In the genomic region with DNA sequence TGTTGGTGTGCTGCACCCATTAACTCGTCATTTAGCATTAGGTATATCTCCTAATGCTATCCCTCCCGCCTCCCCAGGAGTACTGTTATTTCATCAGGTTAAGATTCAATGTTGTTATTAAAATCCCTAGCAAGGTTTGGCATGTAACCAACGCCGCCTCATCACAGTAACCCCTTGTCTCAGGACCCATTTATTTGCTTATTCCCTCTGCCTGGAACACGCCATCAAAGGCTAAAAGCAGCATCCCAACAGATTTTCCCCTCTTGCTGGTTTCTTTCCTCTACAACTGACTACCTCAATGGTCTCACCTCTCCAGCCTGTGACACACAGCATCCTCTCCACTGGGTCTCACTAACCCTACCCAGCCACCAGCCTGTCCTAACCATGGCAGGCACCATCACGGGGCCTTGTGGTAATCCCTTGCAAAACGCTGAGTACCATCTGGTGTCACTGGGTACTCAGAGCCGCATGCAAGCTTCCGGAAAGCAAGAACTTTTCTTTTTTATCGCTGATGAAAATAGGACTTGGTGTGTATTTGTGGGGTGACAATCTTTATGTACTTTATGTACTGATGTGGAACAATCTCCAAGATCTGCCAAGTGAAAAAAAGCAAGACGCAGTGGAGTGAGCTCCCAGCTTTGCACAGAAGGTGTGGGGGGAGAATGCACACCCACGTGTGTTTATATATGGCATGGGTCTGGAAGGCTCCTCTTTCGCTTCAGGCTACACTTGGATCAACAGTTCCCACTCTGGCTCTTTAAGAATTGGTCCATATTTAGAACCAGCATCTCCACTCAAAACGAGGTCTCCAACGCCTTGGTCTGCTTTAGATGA, we compare ENCODE assay signal across 14 cellular contexts. TPM values are rescaled to one million over a fixed set of nuclear protein-coding genes. Genes with fewer than 3 reads are reported as not detected.
DNase-seq lines count a peak whose midpoint lies in the region; ATAC-seq and TF ChIP-seq lines count a peak whose summit lies in the region.
"Had no signal": no experiment of that assay in that cellular context is flagged by ENCODE, and none has a peak within 500 bp of the region (broad histone marks: within the 10 kb centered on the region; RNA-seq: fewer than 3 reads in every experiment).

No MANE protein-coding gene starts in this region.

- H4K91ac ChIP-seq in neuronal stem cell (ENCODE audit: low read depth, low read length, poor library complexity), result no peak overlapping the region

- no CpG with 5 or more reads among the region's 15 CpGs for WGBS in neuronal stem cell (ENCODE audit: extremely low coverage in 2 of 2, insufficient read length in 2 of 2, insufficient replicate concordance in 1 of 2), 2 donors

- H3K36me3 ChIP-seq in HEK293 (ENCODE audit: control insufficient read depth in 2 of 2, insufficient read depth in 1 of 2, low read length in 2 of 2) (peaks cover 29 to 54% of the 10 kb centered on the region in 2 experiments), neuronal stem cell (replicated peaks in 1 of 2; ENCODE audit: control insufficient read depth in 2 of 2, insufficient read depth in 2 of 2, low read length in 2 of 2) (peaks cover 50 to 61% of the 10 kb centered on the region in 2 donors)

- DNase-seq in activated T-cell treated with anti-CD3 and anti-CD28 coated beads, Interleukin-2, amount 50 U/mL, for 24 hours, result no peak
- DNase-seq in activated T-cell treated with anti-CD3 and anti-CD28 coated beads, Interleukin-2, amount 50 U/mL, for 1 hour, result no peak
- no peak for DNase-seq in activated naive CD8-positive, alpha-beta T cell treated with anti-CD3 and anti-CD28 coated beads, Interleukin-2, amount 10 ng/mL, durations not matched to agents 7 days and 5 days
- DNase-seq in neuronal stem cell (ENCODE audit: low spot score) (no peak), SW480 (ENCODE audit: low spot score) (no peak)
- DNase-seq: effector memory CD4-positive, alpha-beta T cell; midbrain; stimulated activated CD4-positive, alpha-beta T cell treated with anti-CD3 and anti-CD28 coated beads, Interleukin-2, amount 100 ng/mL, for 48 hours; stomach had no signal

- peak overlapping the region; percentile 32 for H3K23ac ChIP-seq in neuronal stem cell (ENCODE audit: low read depth, low read length, poor library complexity)

- peaks cover 9% of the 10 kb centered on the region for H3K79me1 ChIP-seq in neuronal stem cell (ENCODE audit: low read depth, low read length)

- H3K4me1 Mint-ChIP-seq in activated T-cell treated with anti-CD3 and anti-CD28 coated beads, Interleukin-2, amount 50 U/mL, for 24 hours (ENCODE audit: low read depth), result peaks cover 35% of the 10 kb centered on the region
- H3K4me1 Mint-ChIP-seq in activated naive CD8-positive, alpha-beta T cell treated with anti-CD3 and anti-CD28 coated beads, Interleukin-2, amount 10 ng/mL, durations not matched to agents 7 days and 5 days, result peaks cover 25% of the 10 kb centered on the region

- H3K18ac ChIP-seq in neuronal stem cell (ENCODE audit: low read length), result no peak overlapping the region

- H3K36me3 Mint-ChIP-seq in activated T-cell treated with anti-CD3 and anti-CD28 coated beads, Interleukin-2, amount 50 U/mL, for 24 hours (ENCODE audit: low read depth), result peaks cover 62% of the 10 kb centered on the region
- peaks cover 26% of the 10 kb centered on the region for H3K36me3 Mint-ChIP-seq in activated naive CD8-positive, alpha-beta T cell treated with anti-CD3 and anti-CD28 coated beads, Interleukin-2, amount 10 ng/mL, durations not matched to agents 7 days and 5 days

- H2AFZ ChIP-seq in neuronal stem cell (ENCODE audit: low read length), result no peak overlapping the region

- no peak for ATAC-seq in activated naive CD8-positive, alpha-beta T cell treated with anti-CD3 and anti-CD28 coated beads, Interleukin-2, amount 10 ng/mL, durations not matched to agents 7 days and 5 days (ENCODE audit: low read depth)
- ATAC-seq in GM21423 (IDR thresholded peaks at IDR 0.05; ENCODE audit: unreplicated experiment) (no peak), esophagus mucosa (no peak)
- ATAC-seq: gastroesophageal sphincter had no signal

- H2BK120ac ChIP-seq in neuronal stem cell (ENCODE audit: low read depth, low read length), result no peak overlapping the region

- H3K9me3 ChIP-seq in HEK293 (ENCODE audit: control insufficient read depth, insufficient read depth, low read depth, low read length) (no peaks in the 10 kb centered on the region), neuronal stem cell (replicated peaks in 1 of 2; ENCODE audit: control insufficient read depth in 2 of 2, insufficient read depth in 1 of 2, low read depth in 1 of 2, low read length in 2 of 2) (peaks cover 0 to 1% of the 10 kb centered on the region in 2 donors)
- H3K9me3 ChIP-seq: gastroesophageal sphincter, stomach had no signal

- H2BK12ac ChIP-seq in neuronal stem cell (ENCODE audit: low read length), result no peak overlapping the region

- no peak for TF ChIP-seq CTCF in HEK293 (tag by site-specific recombination; IDR thresholded peaks at IDR 0.05)

- H3K27me3 Mint-ChIP-seq in activated T-cell treated with anti-CD3 and anti-CD28 coated beads, Interleukin-2, amount 50 U/mL, for 24 hours, result no peaks in the 10 kb centered on the region
- H3K27me3 Mint-ChIP-seq in activated naive CD8-positive, alpha-beta T cell treated with anti-CD3 and anti-CD28 coated beads, Interleukin-2, amount 10 ng/mL, durations not matched to agents 7 days and 5 days, result no peaks in the 10 kb centered on the region

- no peak overlapping the region for H3K4ac ChIP-seq in neuronal stem cell (ENCODE audit: low read length)

- peak overlapping the region; percentile 8 for H3K4me3 Mint-ChIP-seq in activated T-cell treated with anti-CD3 and anti-CD28 coated beads, Interleukin-2, amount 50 U/mL, for 24 hours
- H3K4me3 Mint-ChIP-seq in activated naive CD8-positive, alpha-beta T cell treated with anti-CD3 and anti-CD28 coated beads, Interleukin-2, amount 10 ng/mL, durations not matched to agents 7 days and 5 days, result no peak overlapping the region
- H3K4me3 Mint-ChIP-seq: T-helper 1 cell treated with Interleukin-12 subunit alpha and Interleukin-12 subunit beta and Interleukin-4 antibody, amounts not matched to agents 30 μg/mL and 1 μg/mL, for 36 hours had no signal

- no peak overlapping the region for H2BK15ac ChIP-seq in neuronal stem cell (ENCODE audit: low read length)

- H3K14ac ChIP-seq in neuronal stem cell (ENCODE audit: low read length), result no peak overlapping the region

- POLR2A ChIA-PET in HEK293 (lab: Yijun Ruan, JAX), result interaction anchor here (1.3 kb wide), 1 partner anchor 65 kb away, joined by 3 read pairs; no protein-coding TSS in a partner anchor
- POLR2A ChIA-PET in activated naive CD8-positive, alpha-beta T cell treated with anti-CD3 and anti-CD28 coated beads, Interleukin-2, amount 10 ng/mL, durations not matched to agents 7 days and 5 days (lab: Charles Lee), result no interaction called here

- H3K4me1 ChIP-seq in HEK293 (ENCODE audit: control insufficient read depth, insufficient read depth, low read length), result peaks cover 6% of the 10 kb centered on the region
- peaks cover 6 to 9% of the 10 kb centered on the region in 2 donors for H3K4me1 ChIP-seq in neuronal stem cell (ENCODE audit: control insufficient read depth in 2 of 2, insufficient read depth in 1 of 2, low read depth in 1 of 2, low read length in 2 of 2)

- peak overlapping the region; percentile 85 for H3K27ac Mint-ChIP-seq in activated T-cell treated with anti-CD3 and anti-CD28 coated beads, Interleukin-2, amount 50 U/mL, for 24 hours
- peak overlapping the region; percentile 13 for H3K27ac Mint-ChIP-seq in activated naive CD8-positive, alpha-beta T cell treated with anti-CD3 and anti-CD28 coated beads, Interleukin-2, amount 10 ng/mL, durations not matched to agents 7 days and 5 days
- H3K27ac Mint-ChIP-seq: T-helper 1 cell treated with Interleukin-12 subunit alpha and Interleukin-12 subunit beta and Interleukin-4 antibody, amounts not matched to agents 30 μg/mL and 1 μg/mL, for 36 hours had no signal

- no peaks in the 10 kb centered on the region for H3K27me3 ChIP-seq in neuronal stem cell (ENCODE audit: control insufficient read depth in 3 of 3, insufficient read depth in 3 of 3, low read depth in 1 of 3, low read length in 3 of 3)
- H3K27me3 ChIP-seq: gastroesophageal sphincter, stomach had no signal

- H2BK5ac ChIP-seq in neuronal stem cell (ENCODE audit: low read length), result no peak overlapping the region

- no peak overlapping the region for H3K4me2 ChIP-seq in neuronal stem cell (ENCODE audit: insufficient read depth, low read length, poor library complexity, severe bottlenecking)

- H3K9ac ChIP-seq in neuronal stem cell (ENCODE audit: low read depth, low read length, poor library complexity), result no peak overlapping the region

- no peak overlapping the region for H4K8ac ChIP-seq in neuronal stem cell (ENCODE audit: low read depth, low read length)

- CTCF ChIA-PET in HEK293 (lab: Yijun Ruan, JAX), result interaction anchor here (0.6 to 1.9 kb wide), 4 partner anchors 9 to 724 kb away, joined by 3 to 7 read pairs (median 4); no protein-coding TSS in a partner anchor

- no peaks in the 10 kb centered on the region for H3K9me3 Mint-ChIP-seq in activated T-cell treated with anti-CD3 and anti-CD28 coated beads, Interleukin-2, amount 50 U/mL, for 24 hours
- H3K9me3 Mint-ChIP-seq in activated naive CD8-positive, alpha-beta T cell treated with anti-CD3 and anti-CD28 coated beads, Interleukin-2, amount 10 ng/mL, durations not matched to agents 7 days and 5 days, result no peaks in the 10 kb centered on the region
- H3K9me3 Mint-ChIP-seq: T-helper 1 cell treated with Interleukin-12 subunit alpha and Interleukin-12 subunit beta and Interleukin-4 antibody, amounts not matched to agents 30 μg/mL and 1 μg/mL, for 36 hours had no signal

- no peak overlapping the region for H2AK5ac ChIP-seq in neuronal stem cell (ENCODE audit: low read depth, low read length)

- no peak overlapping the region for H3K27ac ChIP-seq in HEK293 (ENCODE audit: extremely low read depth, low read depth, low read length)
- no peak overlapping the region for H3K27ac ChIP-seq in neuronal stem cell (replicated peaks; ENCODE audit: low read length)
- H3K27ac ChIP-seq: stomach had no signal

- no peak overlapping the region for H3K4me3 ChIP-seq in HEK293 (ENCODE audit: low read depth, low read length)
- no peak overlapping the region for H3K4me3 ChIP-seq in neuronal stem cell (ENCODE audit: low read length in 2 of 2)
- H3K4me3 ChIP-seq: gastroesophageal sphincter, stomach had no signal

TF ChIP-seq in HEK293, 187 proteins besides CTCF, POLR2A, EP300 and RAD21 (continues in another document):
- TF ChIP-seq MZF1 (tag by site-specific recombination; IDR thresholded peaks at IDR 0.05; ENCODE audit: borderline replicate concordance) (peak; percentile 49; the same call in 1 of the 2 replicates), ZFHX2 (tag by site-specific recombination; conservative IDR thresholded peaks at IDR 0.05) (peak; percentile 49; the same call in 1 of the 2 replicates)

RNA-seq across cellular contexts. Expression of gene RPS14, which starts 6.1 kb away (rescaled TPM):
- total RNA-seq in activated naive CD8-positive, alpha-beta T cell treated with anti-CD3 and anti-CD28 coated beads, Interleukin-2, amount 10 ng/mL, durations not matched to agents 7 days and 5 days, result 1,000 to 10,000 TPM; 2,811 to 2,872 TPM
- polyA plus RNA-seq in neuronal stem cell (2013, experiment 1 of 2), result 5,106 TPM
- polyA plus RNA-seq in neuronal stem cell (2013, experiment 2 of 2), result 5,095 TPM
- 1,847 TPM for total RNA-seq in esophagus mucosa

RNA-seq across cellular contexts. Expression of gene CD74, which starts 30.7 kb away (rescaled TPM):
- 100 to 1,000 TPM; 341 to 350 TPM for total RNA-seq in activated naive CD8-positive, alpha-beta T cell treated with anti-CD3 and anti-CD28 coated beads, Interleukin-2, amount 10 ng/mL, durations not matched to agents 7 days and 5 days
- 61.0 TPM for polyA plus RNA-seq in neuronal stem cell (2013, experiment 1 of 2)
- 61.3 TPM for polyA plus RNA-seq in neuronal stem cell (2013, experiment 2 of 2)
- total RNA-seq in esophagus mucosa, result 125 TPM
